In genomic region chr5:171422495-171422894, GRCh38 we compare ENCODE assay signal across 21 cellular contexts. TPM values are rescaled to one million over a fixed set of nuclear protein-coding genes. Genes with fewer than 3 reads are reported as not detected.
"Had no signal": no experiment of that assay in that cellular context is flagged by ENCODE, and none has a peak within 500 bp of the region (broad histone marks: within the 10 kb centered on the region; RNA-seq: fewer than 3 reads in every experiment).

No MANE protein-coding gene starts in this region.

- H3K4me3 ChIP-seq: esophagus muscularis mucosa, gastroesophageal sphincter, hepatocyte, lower lobe of right lung, ovary, spleen had no signal

- H3K27ac ChIP-seq: esophagus muscularis mucosa, gastroesophageal sphincter, hepatocyte, lower lobe of right lung, ovary, spleen had no signal

- H3K4me3 Mint-ChIP-seq: activated CD4-positive, alpha-beta T cell treated with anti-CD3 and anti-CD28 coated beads for 36 hours; activated T-cell treated with anti-CD3 and anti-CD28 coated beads, Interleukin-2, amount 50 U/mL, for 4 hours; dendritic cell treated with granulocyte-macrophage colony-stimulating factor and Interleukin-4, amounts not matched to agents 40 ng/mL and 50 ng/mL, for 4 days; stimulated activated memory B cell treated with anti-CD40 and anti-IgM and Interleukin-4, amounts not matched to agents 10 μg/mL and 1 μg/mL and 100 μg/mL, for 72 hours; T-helper 2 cell treated with Interferon-gamma antibody and Interleukin-4, amounts not matched to agents 5 μg/mL and 100 μg/mL, for 36 hours; WTC11 had no signal

- H3K36me3 ChIP-seq: esophagus muscularis mucosa, gastroesophageal sphincter, lower lobe of right lung, ovary, spleen had no signal

- H3K9me3 ChIP-seq: esophagus muscularis mucosa, gastroesophageal sphincter, lower lobe of right lung, ovary, spleen had no signal

- DNase-seq: activated CD4-positive, alpha-beta T cell treated with anti-CD3 and anti-CD28 coated beads for 36 hours; activated CD4-positive, alpha-beta T cell treated with anti-CD3 and anti-CD28 coated beads, Interleukin-2, amount 50 U/mL, for 48 hours; activated gamma-delta T cell; activated T-cell treated with anti-CD3 and anti-CD28 coated beads, Interleukin-2, amount 50 U/mL, for 4 hours; amniotic stem cell; effector CD8-positive, alpha-beta T cell; stimulated activated CD4-positive, alpha-beta T cell treated with anti-CD3 and anti-CD28 coated beads, Interleukin-4, amount 100 ng/mL, for 4 hours; SW 1271 had no signal

- ATAC-seq: activated CD4-positive, alpha-beta T cell treated with anti-CD3 and anti-CD28 coated beads for 36 hours; activated naive CD4-positive, alpha-beta T cell treated with anti-CD3 and anti-CD28 coated beads, Interleukin-2, amount 50 U/mL, for 72 hours; activated T-cell treated with anti-CD3 and anti-CD28 coated beads, Interleukin-2, amount 50 U/mL, for 4 hours; gastroesophageal sphincter; lower lobe of right lung; stimulated activated memory B cell treated with anti-CD40 and anti-IgM and Interleukin-4, amounts not matched to agents 10 μg/mL and 1 μg/mL and 100 μg/mL, for 72 hours; WTC11 had no signal

- H3K27ac Mint-ChIP-seq: activated CD4-positive, alpha-beta T cell treated with anti-CD3 and anti-CD28 coated beads for 36 hours; activated naive CD4-positive, alpha-beta T cell treated with anti-CD3 and anti-CD28 coated beads, Interleukin-2, amount 50 U/mL, for 72 hours; dendritic cell treated with granulocyte-macrophage colony-stimulating factor and Interleukin-4, amounts not matched to agents 40 ng/mL and 50 ng/mL, for 4 days; mesothelial cell of epicardium; stimulated activated memory B cell treated with anti-CD40 and anti-IgM and Interleukin-4, amounts not matched to agents 10 μg/mL and 1 μg/mL and 100 μg/mL, for 72 hours; T-helper 2 cell treated with Interferon-gamma antibody and Interleukin-4, amounts not matched to agents 5 μg/mL and 100 μg/mL, for 36 hours; WTC11 had no signal

- H3K4me2 ChIP-seq: hepatocyte had no signal

- H3K36me3 Mint-ChIP-seq: activated naive CD4-positive, alpha-beta T cell treated with anti-CD3 and anti-CD28 coated beads, Interleukin-2, amount 50 U/mL, for 72 hours; mesothelial cell of epicardium; stimulated activated memory B cell treated with anti-CD40 and anti-IgM and Interleukin-4, amounts not matched to agents 10 μg/mL and 1 μg/mL and 100 μg/mL, for 72 hours; WTC11 had no signal

- H3K9me3 Mint-ChIP-seq: activated naive CD4-positive, alpha-beta T cell treated with anti-CD3 and anti-CD28 coated beads, Interleukin-2, amount 50 U/mL, for 72 hours; activated T-cell treated with anti-CD3 and anti-CD28 coated beads, Interleukin-2, amount 50 U/mL, for 4 hours; dendritic cell treated with granulocyte-macrophage colony-stimulating factor and Interleukin-4, amounts not matched to agents 40 ng/mL and 50 ng/mL, for 4 days; mesothelial cell of epicardium; nephron progenitor cell; stimulated activated memory B cell treated with anti-CD40 and anti-IgM and Interleukin-4, amounts not matched to agents 10 μg/mL and 1 μg/mL and 100 μg/mL, for 72 hours; T-helper 2 cell treated with Interferon-gamma antibody and Interleukin-4, amounts not matched to agents 5 μg/mL and 100 μg/mL, for 36 hours; WTC11 had no signal

- H2AFZ ChIP-seq: hepatocyte had no signal

- H3K79me2 ChIP-seq: hepatocyte had no signal

RNA-seq across cellular contexts. Expression of gene FGF18, which starts 3.0 kb away (rescaled TPM):
- total RNA-seq: activated CD4-positive, alpha-beta T cell treated with anti-CD3 and anti-CD28 coated beads for 36 hours had no signal
